Comparison of ENCODE assay signal across 8 cellular contexts in the genomic region with DNA sequence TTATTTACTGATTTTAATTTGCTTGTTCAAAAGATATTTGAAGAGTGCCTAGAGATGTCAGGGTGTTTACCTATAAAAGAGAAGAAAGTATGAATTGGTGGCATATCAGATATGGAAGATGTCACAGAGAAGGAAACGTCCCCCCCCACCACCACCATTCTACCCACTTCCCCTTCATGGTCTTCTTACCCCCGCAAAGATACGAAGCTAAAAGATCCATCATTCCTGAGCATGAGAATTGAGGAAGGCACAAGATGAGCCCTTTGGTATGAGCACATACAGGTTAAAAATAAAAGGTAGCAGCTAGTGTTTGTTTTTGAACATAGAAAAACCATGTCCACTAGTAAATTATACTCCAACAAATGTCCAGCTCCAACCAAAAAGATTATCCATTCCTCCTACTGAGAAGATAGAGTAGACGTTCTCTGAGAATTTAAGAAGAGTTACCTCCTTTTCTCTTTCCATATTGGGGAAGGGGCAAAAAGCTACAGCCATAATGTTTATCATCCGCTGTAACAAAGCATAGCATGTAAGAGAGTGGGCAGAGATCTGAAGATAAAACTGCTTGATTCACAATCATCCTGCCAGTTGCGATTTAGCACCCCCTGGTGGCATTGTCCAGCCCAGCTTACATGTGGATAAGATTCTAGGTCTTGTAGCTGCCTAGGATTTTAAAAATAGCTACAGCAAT. TPM values are rescaled to one million over a fixed set of nuclear protein-coding genes. Genes with fewer than 3 reads are reported as not detected.
A peak's percentile ranks its signal among the peaks of the same experiment; 100 is the strongest.
DNase-seq lines count a peak whose midpoint lies in the region; ATAC-seq, FAIRE-seq and TF ChIP-seq lines count a peak whose summit lies in the region.

No MANE protein-coding gene starts in this region.

- no peaks in the 10 kb centered on the region for H4K20me1 ChIP-seq in fibroblast of lung (ENCODE audit: control insufficient read depth, extremely low read depth, insufficient read depth, low read length)

- H3K27ac ChIP-seq in fibroblast of lung (ENCODE audit: insufficient read depth, low read length) = no peak overlapping the region

- peak overlapping the region; percentile 64 for H3K27ac Mint-ChIP-seq in activated T-cell treated with anti-CD3 and anti-CD28 coated beads, Interleukin-2, amount 50 U/mL, for 72 hours
- H3K27ac Mint-ChIP-seq in nephron progenitor cell = no peak overlapping the region

- H2AFZ ChIP-seq in fibroblast of lung (ENCODE audit: low read length) = no peak overlapping the region

- H3K9me3 Mint-ChIP-seq in activated T-cell treated with anti-CD3 and anti-CD28 coated beads, Interleukin-2, amount 50 U/mL, for 72 hours = no peaks in the 10 kb centered on the region
- no peaks in the 10 kb centered on the region for H3K9me3 Mint-ChIP-seq in nephron progenitor cell

- H3K36me3 ChIP-seq in fibroblast of lung (ENCODE audit: control insufficient read depth, insufficient read depth, low read length) = peaks cover 2% of the 10 kb centered on the region

- no peaks in the 10 kb centered on the region for H3K4me1 ChIP-seq in fibroblast of lung (ENCODE audit: control insufficient read depth, extremely low read depth, insufficient read depth, low read length)

- H3K4me2 ChIP-seq in fibroblast of lung (ENCODE audit: extremely low read depth, insufficient read depth, low read length) = no peak overlapping the region

- H3K36me3 Mint-ChIP-seq in activated T-cell treated with anti-CD3 and anti-CD28 coated beads, Interleukin-2, amount 50 U/mL, for 72 hours (ENCODE audit: insufficient read depth in 2 of 2) = no peaks in the 10 kb centered on the region
- H3K36me3 Mint-ChIP-seq in nephron progenitor cell (ENCODE audit: low read depth) = no peaks in the 10 kb centered on the region

- DNase-seq in A172 (ENCODE audit: low spot score) (peak; percentile 71), GM18507 (ENCODE audit: extremely low spot score, insufficient read length, low read depth) (peak; percentile 25), LoVo (ENCODE audit: low spot score) (peak; percentile 81), RCC 7860 (ENCODE audit: low spot score) (peak; percentile 41), fibroblast of lung (ENCODE audit: low read depth in 2 of 2) (peak; percentile 78 to 88), nephron progenitor cell (peak; percentile 89)
- DNase-seq in activated T-cell treated with anti-CD3 and anti-CD28 coated beads, Interleukin-2, amount 50 U/mL, for 72 hours = peak; percentile 87
- peak; percentile 83 for DNase-seq in stimulated activated naive CD4-positive, alpha-beta T cell treated with Interleukin-2 at 50 U/mL for 16 hours (lab: John Stamatoyannopoulos, UW)

- ATAC-seq in activated T-cell treated with anti-CD3 and anti-CD28 coated beads, Interleukin-2, amount 50 U/mL, for 72 hours (replicated peaks in 1 of 2) = peak; percentile 98 to 99

- H3K4me3 ChIP-seq in fibroblast of lung (replicated peaks in 1 of 4; ENCODE audit: control extremely low read depth in 1 of 4, insufficient read depth in 1 of 4, low read depth in 3 of 4, low read length in 4 of 4) = no peak overlapping the region

- H3K4me1 Mint-ChIP-seq in activated T-cell treated with anti-CD3 and anti-CD28 coated beads, Interleukin-2, amount 50 U/mL, for 72 hours (ENCODE audit: low read depth) = peaks cover 11% of the 10 kb centered on the region
- no peaks in the 10 kb centered on the region for H3K4me1 Mint-ChIP-seq in nephron progenitor cell

- H3K9ac ChIP-seq in fibroblast of lung (ENCODE audit: insufficient read depth, low read length) = no peak overlapping the region

- H3K27me3 Mint-ChIP-seq in activated T-cell treated with anti-CD3 and anti-CD28 coated beads, Interleukin-2, amount 50 U/mL, for 72 hours (ENCODE audit: low read depth) = no peaks in the 10 kb centered on the region
- no peaks in the 10 kb centered on the region for H3K27me3 Mint-ChIP-seq in nephron progenitor cell (ENCODE audit: low read depth, poor library complexity)

- H3K4me3 Mint-ChIP-seq in activated T-cell treated with anti-CD3 and anti-CD28 coated beads, Interleukin-2, amount 50 U/mL, for 72 hours = peak overlapping the region; percentile 11 to 62
- H3K4me3 Mint-ChIP-seq in nephron progenitor cell = no peak overlapping the region

- no peaks in the 10 kb centered on the region for H3K79me2 ChIP-seq in fibroblast of lung (ENCODE audit: control insufficient read depth, insufficient read depth, low read length)

- FAIRE-seq in GM18507 (lab: Jason Lieb, UNC) (peak; percentile 93), RCC 7860 (lab: Jason Lieb, UNC) (peak; percentile 69)

- TF ChIP-seq CTCF in fibroblast of lung (conservative IDR thresholded peaks at IDR 0.05 in 1 of 2, IDR thresholded peaks at IDR 0.05 in 1 of 2; ENCODE audit: low read depth in 1 of 2, low read length in 2 of 2) = peak; percentile 94 to 98
- peak; percentile 84 for TF ChIP-seq CTCF in nephron progenitor cell (IDR thresholded peaks at IDR 0.05)

- no peaks in the 10 kb centered on the region for H3K9me3 ChIP-seq in fibroblast of lung (ENCODE audit: control insufficient read depth, insufficient read depth, low read depth, low read length)

- H3K27me3 ChIP-seq in fibroblast of lung (ENCODE audit: control insufficient read depth, insufficient read depth, low read length) = no peaks in the 10 kb centered on the region

RNA-seq across cellular contexts. Expression of a gene that starts 29.1 kb away (rescaled TPM):
- total RNA-seq in A172 (2014; rRNA removed; shearing (Covaris generic)) = 33.6 and 34.9 TPM in 2 replicates
- 10 to 100 TPM; 30.2 to 30.8 TPM for total RNA-seq in activated T-cell treated with anti-CD3 and anti-CD28 coated beads, Interleukin-2, amount 50 U/mL, for 72 hours
- total RNA-seq in fibroblast of lung = 32.2 and 48.0 TPM in 2 replicates
- 30.0 and 39.9 TPM in 2 replicates for polyA plus RNA-seq in fibroblast of lung
- polyA plus RNA-seq in fibroblast of lung (2012) = 23.0 and 29.8 TPM in 2 replicates
- 1.2 and 2.9 TPM in 2 replicates for polyA minus RNA-seq in fibroblast of lung (ENCODE audit: low replicate concordance)

RNA-seq across cellular contexts. Expression of a gene that starts 44.6 kb away (rescaled TPM):
- total RNA-seq in A172 (2014; rRNA removed; shearing (Covaris generic)) = 10.1 and 13.8 TPM in 2 replicates
- total RNA-seq in activated T-cell treated with anti-CD3 and anti-CD28 coated beads, Interleukin-2, amount 50 U/mL, for 72 hours = 10 to 100 TPM; 11.0 TPM
- total RNA-seq in fibroblast of lung = 28.0 and 36.2 TPM in 2 replicates
- 16.4 and 27.0 TPM in 2 replicates for polyA plus RNA-seq in fibroblast of lung
- polyA plus RNA-seq in fibroblast of lung (2012) = 9.2 and 13.8 TPM in 2 replicates
- polyA minus RNA-seq in fibroblast of lung (ENCODE audit: low replicate concordance) = 5.7 and 10.7 TPM in 2 replicates

RNA-seq across cellular contexts. Expression of a gene that starts 58.9 kb away (rescaled TPM):
- total RNA-seq in A172 (2014; rRNA removed; shearing (Covaris generic)) = 2.7 and 3.3 TPM in 2 replicates
- under 1 TPM; 0.23 to 0.36 TPM for total RNA-seq in activated T-cell treated with anti-CD3 and anti-CD28 coated beads, Interleukin-2, amount 50 U/mL, for 72 hours
- 12.6 and 36.3 TPM in 2 replicates for total RNA-seq in fibroblast of lung
- polyA plus RNA-seq in fibroblast of lung = 61.9 and 90.1 TPM in 2 replicates
- polyA plus RNA-seq in fibroblast of lung (2012) = 33.5 and 46.6 TPM in 2 replicates
- polyA minus RNA-seq in fibroblast of lung (ENCODE audit: low replicate concordance) = 10.2 and 11.0 TPM in 2 replicates

Comparison
In these comparisons a context has a peak if more than half of its experiments do, and no peak if none do; other contexts are left out.
1. DNase-seq: peak in every context shown above with its lines; median percentile 89 in nephron progenitor cell; 87 in activated T-cell treated with anti-CD3 and anti-CD28 coated beads, Interleukin-2, amount 50 U/mL, for 72 hours; 83 in fibroblast of lung; 83 in stimulated activated naive CD4-positive, alpha-beta T cell treated with Interleukin-2 at 50 U/mL for 16 hours; 81 in LoVo; 71 in A172; 41 in RCC 7860; 25 in GM18507.